ENCODE assay signal across 8 cellular contexts in the genomic region with DNA sequence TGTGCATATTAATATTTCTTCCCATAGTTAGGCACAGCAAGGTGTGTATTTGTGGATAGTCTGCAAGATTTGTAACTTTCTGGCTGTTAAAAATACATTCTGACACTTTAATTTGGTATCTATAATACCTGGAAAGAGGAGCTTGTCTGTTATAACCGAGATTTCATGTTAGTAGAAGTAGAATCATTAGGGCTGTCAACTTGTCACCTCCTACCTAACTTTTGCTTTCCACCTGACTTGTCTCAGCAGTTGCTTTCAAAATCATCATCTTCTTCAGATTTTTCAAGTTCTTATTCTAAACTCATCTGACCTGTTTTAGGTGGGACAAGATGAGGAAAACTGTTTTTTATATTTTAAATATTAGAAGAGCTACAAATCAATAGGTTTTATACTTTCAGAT.
"Had no signal": no experiment of that assay in that cellular context is flagged by ENCODE, and none has a peak within 500 bp of the region (broad histone marks: within the 10 kb centered on the region; RNA-seq: fewer than 3 reads in every experiment).

No MANE protein-coding gene starts in this region.

- DNase-seq: GM23248, GOT3, H7, HFFc6, IMR-90 had no signal

- H3K9ac ChIP-seq: GM23248 had no signal

- H2AFZ ChIP-seq: GM23248 had no signal

- H3K4me3 ChIP-seq: GM23248, HAP-1, K562 had no signal

- ATAC-seq: HCT116, K562 had no signal

- H3K9me3 ChIP-seq: HAP-1 had no signal

- H3K27ac ChIP-seq: GM23248 had no signal
